In the genomic region with DNA sequence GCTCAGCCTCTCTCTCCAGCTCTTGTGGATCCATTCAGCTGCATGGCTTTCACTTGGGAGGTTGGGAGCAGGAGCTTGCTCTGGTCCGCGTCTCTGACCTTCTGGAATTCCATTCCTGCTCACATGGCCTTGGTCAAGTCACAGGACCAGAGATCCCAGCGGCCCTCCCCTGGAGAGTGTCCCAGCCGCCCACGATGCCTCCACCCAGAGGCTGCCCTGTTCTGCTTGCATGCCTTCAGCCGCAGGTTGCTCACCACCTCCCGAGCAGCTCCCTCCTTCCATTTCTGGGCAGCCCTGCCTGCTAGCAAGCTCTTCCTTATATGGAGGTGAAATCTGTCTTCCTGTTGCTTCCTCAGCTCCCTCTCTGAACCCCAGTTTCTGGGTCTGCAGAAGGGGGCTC, we compare ENCODE assay signal across 9 cellular contexts. TPM values are rescaled to one million over a fixed set of nuclear protein-coding genes. Genes with fewer than 3 reads are reported as not detected.
A peak's percentile ranks its signal among the peaks of the same experiment; 100 is the strongest.
DNase-seq lines count a peak whose midpoint lies in the region; ATAC-seq, FAIRE-seq and TF ChIP-seq lines count a peak whose summit lies in the region.
"Had no signal": no experiment of that assay in that cellular context is flagged by ENCODE, and none has a peak within 500 bp of the region (broad histone marks: within the 10 kb centered on the region; RNA-seq: fewer than 3 reads in every experiment).

No MANE protein-coding gene starts in this region.

- no peak overlapping the region for H3K4me2 ChIP-seq in endothelial cell of umbilical vein (ENCODE audit: insufficient read depth, low read length)

- dilution Hi-C loops in endothelial cell of umbilical vein (cut with MboI; ENCODE audit: extremely low pct_ligation_motif_present, low sequenced_read_pairs) = no loop called here

- no peaks in the 10 kb centered on the region for H3K36me3 Mint-ChIP-seq in activated naive CD8-positive, alpha-beta T cell treated with anti-CD3 and anti-CD28 coated beads, Interleukin-2, amount 10 ng/mL, durations not matched to agents 7 days and 5 days
- H3K36me3 Mint-ChIP-seq in activated naive CD8-positive, alpha-beta T cell treated with anti-CD3 and anti-CD28 coated beads, Interleukin-2, amount 50 U/mL, for 24 hours (ENCODE audit: low read depth) = no peaks in the 10 kb centered on the region

- H3K4me1 Mint-ChIP-seq in activated naive CD8-positive, alpha-beta T cell treated with anti-CD3 and anti-CD28 coated beads, Interleukin-2, amount 10 ng/mL, durations not matched to agents 7 days and 5 days = peaks cover 28% of the 10 kb centered on the region
- H3K4me1 Mint-ChIP-seq in activated naive CD8-positive, alpha-beta T cell treated with anti-CD3 and anti-CD28 coated beads, Interleukin-2, amount 50 U/mL, for 24 hours = peaks cover 29% of the 10 kb centered on the region

- ATAC-seq in activated naive CD8-positive, alpha-beta T cell treated with anti-CD3 and anti-CD28 coated beads, Interleukin-2, amount 10 ng/mL, durations not matched to agents 7 days and 5 days (ENCODE audit: low read depth) = peak; percentile 44
- ATAC-seq in activated naive CD8-positive, alpha-beta T cell treated with anti-CD3 and anti-CD28 coated beads, Interleukin-2, amount 50 U/mL, for 24 hours = no peak
- no peak for ATAC-seq in GM19397 (IDR thresholded peaks at IDR 0.05; ENCODE audit: unreplicated experiment)

- H3K27me3 ChIP-seq in endothelial cell of umbilical vein (ENCODE audit: control insufficient read depth in 2 of 2, insufficient read depth in 2 of 2, low read length in 2 of 2) (no peaks in the 10 kb centered on the region), mucosa of stomach (ENCODE audit: control insufficient read depth, insufficient read depth, low read length) (no peaks in the 10 kb centered on the region), uterus (no peaks in the 10 kb centered on the region)
- H3K27me3 ChIP-seq: BE2C had no signal

- peaks cover 33% of the 10 kb centered on the region for H3K4me1 ChIP-seq in endothelial cell of umbilical vein (ENCODE audit: control insufficient read depth, extremely low read depth, insufficient read depth, low read length)
- peaks cover 60% of the 10 kb centered on the region for H3K4me1 ChIP-seq in mucosa of stomach (ENCODE audit: control insufficient read depth, insufficient read depth, low read length)
- peaks cover 0 to 13% of the 10 kb centered on the region in 2 donors for H3K4me1 ChIP-seq in uterus
- H3K4me1 ChIP-seq: BE2C had no signal

- CTCF ChIA-PET in endothelial cell of umbilical vein (lab: Charles Lee) = interaction anchor here (0.6 to 2.4 kb wide), 3 partner anchors 12 to 61 kb away, joined by 3 to 6 read pairs (median 3); no protein-coding TSS in a partner anchor

- DNase-seq in activated naive CD8-positive, alpha-beta T cell treated with anti-CD3 and anti-CD28 coated beads, Interleukin-2, amount 10 ng/mL, durations not matched to agents 7 days and 5 days = no peak
- no peak for DNase-seq in activated naive CD8-positive, alpha-beta T cell treated with anti-CD3 and anti-CD28 coated beads, Interleukin-2, amount 50 U/mL, for 24 hours
- DNase-seq in endothelial cell of umbilical vein (ENCODE audit: low read depth, low spot score) = no peak
- no peak for DNase-seq in uterus
- no peak for DNase-seq in NCI-H1417 (lab: John Stamatoyannopoulos, UW)
- no peak for DNase-seq in NCI-H1048 (lab: John Stamatoyannopoulos, UW)
- DNase-seq: BE2C had no signal

- H3K27me3 Mint-ChIP-seq in activated naive CD8-positive, alpha-beta T cell treated with anti-CD3 and anti-CD28 coated beads, Interleukin-2, amount 10 ng/mL, durations not matched to agents 7 days and 5 days = no peaks in the 10 kb centered on the region
- H3K27me3 Mint-ChIP-seq in activated naive CD8-positive, alpha-beta T cell treated with anti-CD3 and anti-CD28 coated beads, Interleukin-2, amount 50 U/mL, for 24 hours = no peaks in the 10 kb centered on the region

- POLR2A ChIA-PET in activated naive CD8-positive, alpha-beta T cell treated with anti-CD3 and anti-CD28 coated beads, Interleukin-2, amount 10 ng/mL, durations not matched to agents 7 days and 5 days (lab: Charles Lee) = interaction anchor here (0.7 to 1.3 kb wide), 5 partner anchors 13 to 26 kb away, joined by 3 read pairs; no protein-coding TSS in a partner anchor
- POLR2A ChIA-PET in endothelial cell of umbilical vein (lab: Charles Lee) = no interaction called here

- TF ChIP-seq POLR2A in endothelial cell of umbilical vein (IDR thresholded peaks at IDR 0.05; ENCODE audit: low read depth, low read length) (no peak), uterus (IDR thresholded peaks at IDR 0.05) (no peak)

- peaks cover 66% of the 10 kb centered on the region for H3K79me2 ChIP-seq in endothelial cell of umbilical vein (ENCODE audit: control insufficient read depth, insufficient read depth, low read length)

- peak overlapping the region; percentile 57 for H3K27ac Mint-ChIP-seq in activated naive CD8-positive, alpha-beta T cell treated with anti-CD3 and anti-CD28 coated beads, Interleukin-2, amount 10 ng/mL, durations not matched to agents 7 days and 5 days
- H3K27ac Mint-ChIP-seq in activated naive CD8-positive, alpha-beta T cell treated with anti-CD3 and anti-CD28 coated beads, Interleukin-2, amount 50 U/mL, for 24 hours = no peak overlapping the region

- H3K4me3 ChIP-seq in endothelial cell of umbilical vein (replicated peaks in 1 of 3; ENCODE audit: insufficient read depth in 1 of 3, low read depth in 1 of 3, low read length in 3 of 3) (no peak overlapping the region), mucosa of stomach (ENCODE audit: low read length) (no peak overlapping the region), uterus (no peak overlapping the region)

- intact Hi-C loops in endothelial cell of umbilical vein (cut with micrococcal nuclease) (no loop called here), uterus (cut with DNase I; ENCODE audit: low total_unique reads) (no loop called here)

- H3K9me3 ChIP-seq in endothelial cell of umbilical vein (replicated peaks; ENCODE audit: control insufficient read depth, insufficient read depth, low read length) (no peaks in the 10 kb centered on the region), mucosa of stomach (ENCODE audit: control insufficient read depth, low read length) (no peaks in the 10 kb centered on the region), uterus (no peaks in the 10 kb centered on the region)
- H3K9me3 ChIP-seq: BE2C had no signal

- H3K9me3 Mint-ChIP-seq in activated naive CD8-positive, alpha-beta T cell treated with anti-CD3 and anti-CD28 coated beads, Interleukin-2, amount 10 ng/mL, durations not matched to agents 7 days and 5 days = no peaks in the 10 kb centered on the region
- H3K9me3 Mint-ChIP-seq in activated naive CD8-positive, alpha-beta T cell treated with anti-CD3 and anti-CD28 coated beads, Interleukin-2, amount 50 U/mL, for 24 hours = no peaks in the 10 kb centered on the region

- no TSS peak for BruUV-seq in endothelial cell of umbilical vein (replicated peaks; lab: Mats Ljungman, UMichigan)

- no peak overlapping the region for H3K4me3 Mint-ChIP-seq in activated naive CD8-positive, alpha-beta T cell treated with anti-CD3 and anti-CD28 coated beads, Interleukin-2, amount 10 ng/mL, durations not matched to agents 7 days and 5 days
- H3K4me3 Mint-ChIP-seq in activated naive CD8-positive, alpha-beta T cell treated with anti-CD3 and anti-CD28 coated beads, Interleukin-2, amount 50 U/mL, for 24 hours = no peak overlapping the region

- no peaks in the 10 kb centered on the region for H4K20me1 ChIP-seq in endothelial cell of umbilical vein (replicated peaks; ENCODE audit: control insufficient read depth, extremely low read depth, insufficient read depth, low read length)

- FAIRE-seq in endothelial cell of umbilical vein (lab: Jason Lieb, UNC) = no peak

- no peak overlapping the region for H2AFZ ChIP-seq in endothelial cell of umbilical vein (ENCODE audit: low read depth, low read length)

- H3K9me1 ChIP-seq in endothelial cell of umbilical vein (replicated peaks; ENCODE audit: control insufficient read depth, extremely low read depth, insufficient read depth, low read length) = no peaks in the 10 kb centered on the region

- TF ChIP-seq CTCF in endothelial cell of umbilical vein (IDR thresholded peaks at IDR 0.05; ENCODE audit: extremely low read depth in 1 of 2, insufficient read depth in 1 of 2, low read depth in 1 of 2, low read length in 2 of 2) (no peak), uterus (IDR thresholded peaks at IDR 0.05) (no peak)

- H3K9ac ChIP-seq in endothelial cell of umbilical vein (replicated peaks; ENCODE audit: extremely low read depth, insufficient read depth, low read length) = no peak overlapping the region
- H3K9ac ChIP-seq in mucosa of stomach (ENCODE audit: low read length) = peak overlapping the region; percentile 30

- H3K27ac ChIP-seq in endothelial cell of umbilical vein (ENCODE audit: insufficient read depth, low read depth, low read length) = peak overlapping the region; percentile 98
- H3K27ac ChIP-seq in uterus = peak overlapping the region; percentile 53

- H3K36me3 ChIP-seq in endothelial cell of umbilical vein (ENCODE audit: control insufficient read depth in 2 of 2, extremely low read depth in 1 of 2, insufficient read depth in 2 of 2, low read length in 2 of 2) (no peaks in the 10 kb centered on the region), mucosa of stomach (ENCODE audit: control insufficient read depth, insufficient read depth, low read length) (no peaks in the 10 kb centered on the region), uterus (no peaks in the 10 kb centered on the region)
- H3K36me3 ChIP-seq: BE2C had no signal

TF ChIP-seq in endothelial cell of umbilical vein, 7 proteins besides CTCF, POLR2A, EP300 and RAD21 (continues in another document):
- no peak for TF ChIP-seq FOS (IDR thresholded peaks at IDR 0.05; ENCODE audit: borderline replicate concordance, insufficient read depth, low read length)
- TF ChIP-seq POLR2AphosphoS5 (IDR thresholded peaks at IDR 0.05; ENCODE audit: insufficient read depth, low read depth, low read length) = no peak
- no peak for TF ChIP-seq MYC (IDR thresholded peaks at IDR 0.05; ENCODE audit: low read depth, low read length)
- TF ChIP-seq GATA2 (IDR thresholded peaks at IDR 0.05; ENCODE audit: insufficient read depth, insufficient read length, low read depth, low read length) = no peak
- TF ChIP-seq EZH2 (IDR thresholded peaks at IDR 0.05; ENCODE audit: borderline replicate concordance, low read depth, low read length, severe bottlenecking) = no peak

RNA-seq across cellular contexts. Expression of a gene that starts 32.6 kb away (rescaled TPM):
- 10 to 100 TPM; 25.0 to 25.5 TPM for total RNA-seq in activated naive CD8-positive, alpha-beta T cell treated with anti-CD3 and anti-CD28 coated beads, Interleukin-2, amount 10 ng/mL, durations not matched to agents 7 days and 5 days
- total RNA-seq in endothelial cell of umbilical vein = 43.3 and 47.3 TPM in 2 replicates
- 7.4 and 7.8 TPM in 2 replicates for polyA plus RNA-seq in endothelial cell of umbilical vein
- polyA plus RNA-seq in endothelial cell of umbilical vein (2011; cell fraction: cytosol; rRNA removed) = 5.2 and 6.3 TPM in 2 replicates
- polyA plus RNA-seq in endothelial cell of umbilical vein (2011; cell fraction: nucleus; rRNA removed) = 17.5 and 19.2 TPM in 2 replicates
- 14.2 and 19.1 TPM in 2 replicates for polyA plus RNA-seq in endothelial cell of umbilical vein (2012)
- 8.2 and 14.0 TPM in 2 replicates for polyA minus RNA-seq in endothelial cell of umbilical vein
- polyA minus RNA-seq in endothelial cell of umbilical vein (2011; cell fraction: cytosol; rRNA and poly(A)+ RNA removed) = 9.0 TPM
- 17.7 and 21.7 TPM in 2 replicates for polyA minus RNA-seq in endothelial cell of umbilical vein (2011; cell fraction: nucleus; rRNA and poly(A)+ RNA removed)
- 10 to 100 TPM in 3 of 4 donors, 1 to 10 TPM in 1; 10.0 to 66.1 (median 15.3) TPM for total RNA-seq in uterus
